In genomic region chr10:123582084-123582989, GRCh38 we compare ENCODE assay signal across 8 cellular contexts.
DNase-seq lines count a peak whose midpoint lies in the region; TF ChIP-seq lines count a peak whose summit lies in the region.

No MANE protein-coding gene starts in this region.

- TF ChIP-seq POLR2A in lower leg skin (IDR thresholded peaks at IDR 0.05) = no peak

- H3K4me1 Mint-ChIP-seq in activated CD4-positive, alpha-beta T cell treated with anti-CD3 and anti-CD28 coated beads, Interleukin-2, amount 10 ng/mL, durations not matched to agents 24 days and 14 days = no peaks in the 10 kb centered on the region

- no peak overlapping the region for H3K4me3 ChIP-seq in lower leg skin (ENCODE audit: low read depth, poor library complexity, severe bottlenecking)

- WGBS in lower leg skin, 2 donors = 23 to 25% methylated on average over 6 of the region's 6 CpGs

- H3K4me3 Mint-ChIP-seq in activated CD4-positive, alpha-beta T cell treated with anti-CD3 and anti-CD28 coated beads, Interleukin-2, amount 10 ng/mL, durations not matched to agents 24 days and 14 days = no peak overlapping the region

- no peaks in the 10 kb centered on the region for H3K36me3 Mint-ChIP-seq in activated CD4-positive, alpha-beta T cell treated with anti-CD3 and anti-CD28 coated beads, Interleukin-2, amount 10 ng/mL, durations not matched to agents 24 days and 14 days (ENCODE audit: low read depth)

- H3K27me3 Mint-ChIP-seq in activated CD4-positive, alpha-beta T cell treated with anti-CD3 and anti-CD28 coated beads, Interleukin-2, amount 10 ng/mL, durations not matched to agents 24 days and 14 days = peaks cover 9% of the 10 kb centered on the region

- peak in 1 of 3 donors; percentile 37 for TF ChIP-seq CTCF in lower leg skin (IDR thresholded peaks at IDR 0.05)

- H3K27ac Mint-ChIP-seq in activated CD4-positive, alpha-beta T cell treated with anti-CD3 and anti-CD28 coated beads, Interleukin-2, amount 10 ng/mL, durations not matched to agents 24 days and 14 days = no peak overlapping the region

- in situ Hi-C loops in Caki2 (cut with HindIII; ENCODE audit: low pct_unique_long_range_greater_than_20kb, low sequenced_read_pairs) = no loop called here

- H3K9me3 Mint-ChIP-seq in activated CD4-positive, alpha-beta T cell treated with anti-CD3 and anti-CD28 coated beads, Interleukin-2, amount 10 ng/mL, durations not matched to agents 24 days and 14 days = no peaks in the 10 kb centered on the region

- peak; percentile 41 for DNase-seq in Caki2 (ENCODE audit: low read depth)
- DNase-seq in GOT3 (lab: John Stamatoyannopoulos, UW) = peak; percentile 33
- DNase-seq in NCI-H2196 (lab: John Stamatoyannopoulos, UW; ENCODE audit: unreplicated experiment) = peak; percentile 56
- DNase-seq in activated CD4-positive, alpha-beta T cell treated with anti-CD3 and anti-CD28 coated beads, Interleukin-2, amount 10 ng/mL, durations not matched to agents 24 days and 14 days = peak; percentile 89
- DNase-seq in dermis blood vessel endothelial cell = peak; percentile 86
- peak; percentile 68 to 94 for DNase-seq in lower leg skin (ENCODE audit: low spot score in 2 of 2)
- DNase-seq in stimulated activated CD4-positive, alpha-beta T cell treated with anti-CD3 and anti-CD28 coated beads, TNF-alpha, amount 100 ng/mL, for 24 hours (ENCODE audit: low read depth in 3 of 3) = peak; percentile 33 to 70 (median 40)
- no peak for DNase-seq in cerebellar nuclear complex (lab: John Stamatoyannopoulos, UW)

- intact Hi-C loops in activated CD4-positive, alpha-beta T cell treated with anti-CD3 and anti-CD28 coated beads, Interleukin-2, amount 10 ng/mL, durations not matched to agents 24 days and 14 days (cut with micrococcal nuclease) = loop anchor here (2.0 kb wide), 1 partner anchor 806 kb away; no protein-coding TSS in a partner anchor
- intact Hi-C loops in lower leg skin (cut with DNase I; ENCODE audit: low total_unique reads) = loop anchor here (5.0 to 10.0 kb wide), 2 partner anchors 385 to 792 kb away; no protein-coding TSS in a partner anchor

Comparison
In these comparisons a context has a peak if more than half of its experiments do, and no peak if none do; other contexts are left out.
1. DNase-seq: peak in Caki2 (single experiment), GOT3 (single experiment), NCI-H2196 (single experiment), activated CD4-positive, alpha-beta T cell treated with anti-CD3 and anti-CD28 coated beads, Interleukin-2, amount 10 ng/mL, durations not matched to agents 24 days and 14 days (single experiment), dermis blood vessel endothelial cell (single experiment), lower leg skin (2 of 2) and stimulated activated CD4-positive, alpha-beta T cell treated with anti-CD3 and anti-CD28 coated beads, TNF-alpha, amount 100 ng/mL, for 24 hours (3 of 3); none in cerebellar nuclear complex (0 of 2).